ENCODE assay signal across 8 cellular contexts in genomic region chr12:122895757-122896636, GRCh38. TPM values are rescaled to one million over a fixed set of nuclear protein-coding genes. Genes with fewer than 3 reads are reported as not detected.
DNase-seq lines count a peak whose midpoint lies in the region; ATAC-seq lines count a peak whose summit lies in the region.

Gene VPS37B, minus strand, starts transcription at chr12:122896124. Its CDS starts 62 bp downstream, at chr12:122896062.

- peak; percentile 51 for ATAC-seq in HG02852 (IDR thresholded peaks at IDR 0.05; ENCODE audit: unreplicated experiment)
- ATAC-seq in effector memory CD8-positive, alpha-beta T cell (replicated peaks) = peak; percentile 67

- no peak within 1 kb of the TSS for H3K27ac ChIP-seq in mesenchymal stem cell (ENCODE audit: low read length, poor library complexity, severe bottlenecking)

- H4K8ac ChIP-seq in mesenchymal stem cell (ENCODE audit: low read length) = peak within 1 kb of the TSS; percentile 95

- H3K18ac ChIP-seq in mesenchymal stem cell (ENCODE audit: low read depth in 1 of 2, low read length in 2 of 2) = peak within 1 kb of the TSS; percentile 93 to 99

- peak within 1 kb of the TSS; percentile 81 for H3K4me2 ChIP-seq in mesenchymal stem cell (ENCODE audit: low read length, poor library complexity, severe bottlenecking)

- peaks cover 0 to 8% of the 10 kb centered on the region in 2 donors for H3K9me3 Mint-ChIP-seq in effector memory CD8-positive, alpha-beta T cell

- peak within 1 kb of the TSS; percentile 83 for H4K91ac ChIP-seq in mesenchymal stem cell (ENCODE audit: low read length)

- peaks cover 19% of the 10 kb centered on the region for H3K4me1 ChIP-seq in mesenchymal stem cell (ENCODE audit: control insufficient read depth, insufficient read depth, low read depth, low read length)

- H3K27ac Mint-ChIP-seq in effector memory CD8-positive, alpha-beta T cell = peak within 1 kb of the TSS; percentile 99

- H3K27me3 Mint-ChIP-seq in effector memory CD8-positive, alpha-beta T cell = no peaks in the 10 kb centered on the region

- peak within 1 kb of the TSS; percentile 95 to 96 for H3K4me3 Mint-ChIP-seq in effector memory CD8-positive, alpha-beta T cell

- H2AFZ ChIP-seq in mesenchymal stem cell (ENCODE audit: low read depth, low read length) = peak within 1 kb of the TSS; percentile 97

- peak within 1 kb of the TSS in 1 of 2 experiments; percentile 77 for H3K14ac ChIP-seq in mesenchymal stem cell (ENCODE audit: low read length in 2 of 2)

- no peaks in the 10 kb centered on the region for H3K27me3 ChIP-seq in mesenchymal stem cell (ENCODE audit: control insufficient read depth in 1 of 2, insufficient read depth in 1 of 2, low read length in 2 of 2)

- peak within 1 kb of the TSS; percentile 81 to 98 for H3K23ac ChIP-seq in mesenchymal stem cell (ENCODE audit: low read length in 2 of 2)

- H2BK120ac ChIP-seq in mesenchymal stem cell (ENCODE audit: low read depth, low read length) = peak within 1 kb of the TSS; percentile 89

- no peaks in the 10 kb centered on the region for H3K9me3 ChIP-seq in mesenchymal stem cell (ENCODE audit: control insufficient read depth, low read length)

- H3K4ac ChIP-seq in mesenchymal stem cell (ENCODE audit: low read depth in 1 of 2, low read length in 2 of 2) = peak within 1 kb of the TSS; percentile 88 to 99

- peak within 1 kb of the TSS; percentile 89 to 93 for H3K4me3 ChIP-seq in mesenchymal stem cell (ENCODE audit: insufficient read depth in 1 of 2, low read depth in 1 of 2, low read length in 2 of 2)

- no peaks in the 10 kb centered on the region for H3K79me1 ChIP-seq in mesenchymal stem cell (replicated peaks; ENCODE audit: low read length, poor library complexity, severe bottlenecking)

- no peaks in the 10 kb centered on the region for H3K36me3 ChIP-seq in mesenchymal stem cell (ENCODE audit: control insufficient read depth in 1 of 2, insufficient read depth in 2 of 2, low read depth in 1 of 2, low read length in 2 of 2)

- DNase-seq in GM04504 (ENCODE audit: low read depth) (peak; percentile 60), NCI-H69 (lab: John Stamatoyannopoulos, UW) (peak; percentile 95), mesenchymal stem cell (peak; percentile 89), NAMALWA (ENCODE audit: low spot score) (no peak)
- peak; percentile 78 to 87 (median 84) for DNase-seq in activated CD8-positive, alpha-beta memory T cell treated with anti-CD3 and anti-CD28 coated beads for 48 hours (ENCODE audit: low read depth in 2 of 3, low spot score in 2 of 3)
- DNase-seq in effector memory CD8-positive, alpha-beta T cell = peak; percentile 92 to 95 (median 95)
- peak; percentile 80 for DNase-seq in stimulated activated CD8-positive, alpha-beta memory T cell treated with anti-CD3 and anti-CD28 coated beads, Interleukin-12 subunit alpha, Interleukin-12 subunit beta, amount 100 ng/mL, for 1 hour (ENCODE audit: low read depth)

- peaks cover 37% of the 10 kb centered on the region for H3K36me3 Mint-ChIP-seq in effector memory CD8-positive, alpha-beta T cell (ENCODE audit: insufficient read depth)

- H2BK12ac ChIP-seq in mesenchymal stem cell (ENCODE audit: low read length in 2 of 2) = peak within 1 kb of the TSS in 1 of 2 experiments; percentile 43

- peak within 1 kb of the TSS; percentile 26 for H2BK15ac ChIP-seq in mesenchymal stem cell (ENCODE audit: low read depth, poor library complexity, severe bottlenecking)

- WGBS in mesenchymal stem cell = 14% methylated on average over 72 of the region's 78 CpGs

- H3K9ac ChIP-seq in mesenchymal stem cell (ENCODE audit: low read length) = peak within 1 kb of the TSS; percentile 98

- peaks cover 54 to 81% of the 10 kb centered on the region in 2 donors for H3K4me1 Mint-ChIP-seq in effector memory CD8-positive, alpha-beta T cell (ENCODE audit: low read depth in 2 of 2)

- peak within 1 kb of the TSS; percentile 78 for H2AK5ac ChIP-seq in mesenchymal stem cell (ENCODE audit: low read length, severe bottlenecking)

- H2BK5ac ChIP-seq in mesenchymal stem cell (ENCODE audit: low read depth, low read length, poor library complexity, severe bottlenecking) = peak within 1 kb of the TSS; percentile 40

RNA-seq across cellular contexts. Expression of gene VPS37B, which starts in this region (rescaled TPM):
- polyA plus RNA-seq in mesenchymal stem cell (2013, experiment 1 of 2) = 23.0 TPM
- polyA plus RNA-seq in mesenchymal stem cell (2013, experiment 2 of 2) = 23.9 TPM
